8 cellular contexts compared by ENCODE assay signal in the genomic region with DNA sequence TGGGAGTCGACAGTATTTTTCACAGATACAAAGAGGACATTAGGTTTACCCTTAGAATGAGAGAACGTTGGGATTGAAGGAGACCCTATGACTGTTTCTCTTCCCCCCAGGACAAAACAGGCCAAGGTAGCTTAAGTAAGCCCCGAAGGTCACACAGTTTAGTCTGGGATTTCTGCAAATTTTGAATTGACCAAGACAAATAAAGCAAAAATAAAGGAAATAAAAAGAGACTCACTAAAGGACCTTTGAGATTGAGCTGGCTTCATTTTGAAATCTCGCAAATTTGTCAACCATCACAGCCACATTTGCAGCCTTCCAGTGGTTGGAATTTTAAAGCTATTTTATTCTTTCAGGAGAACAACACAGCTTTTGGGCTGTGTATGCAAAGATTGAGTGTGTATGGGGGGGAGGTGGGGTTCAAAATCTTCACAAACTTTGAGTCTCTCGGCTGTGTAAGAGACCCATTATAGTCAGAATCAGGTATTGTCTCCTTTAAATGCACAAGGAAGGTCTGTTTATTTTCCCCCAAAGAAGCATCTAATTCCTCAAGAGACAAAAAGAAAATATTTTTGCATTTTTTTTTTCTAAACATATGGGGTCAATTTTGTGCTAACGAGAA. TPM values are rescaled to one million over a fixed set of nuclear protein-coding genes. Genes with fewer than 3 reads are reported as not detected.
DNase-seq lines count a peak whose midpoint lies in the region; ATAC-seq, FAIRE-seq and TF ChIP-seq lines count a peak whose summit lies in the region.

No MANE protein-coding gene starts in this region.

- H3K4me3 ChIP-seq in Caco-2 (ENCODE audit: low read depth, low read length), result no peak overlapping the region

- peaks cover 6% of the 10 kb centered on the region for H3K4me1 ChIP-seq in Caco-2

- H3K27me3 Mint-ChIP-seq in Caco-2 (ENCODE audit: insufficient read depth, unreplicated experiment) (no peaks in the 10 kb centered on the region), IgD-negative memory B cell (peaks cover 18% of the 10 kb centered on the region), neural crest cell (ENCODE audit: low read depth) (peaks cover 28% of the 10 kb centered on the region)
- H3K27me3 Mint-ChIP-seq in central memory CD8-positive, alpha-beta T cell, result no peaks in the 10 kb centered on the region

- H3K4me1 Mint-ChIP-seq in Caco-2 (ENCODE audit: low read depth, unreplicated experiment) (peaks cover 16% of the 10 kb centered on the region), IgD-negative memory B cell (peaks cover 37 to 61% (median 52%) of the 10 kb centered on the region in 3 donors), neural crest cell (peaks cover 50% of the 10 kb centered on the region)
- H3K4me1 Mint-ChIP-seq in central memory CD8-positive, alpha-beta T cell, result peaks cover 42% of the 10 kb centered on the region

- H3K9me3 ChIP-seq in Caco-2, result no peaks in the 10 kb centered on the region

- intact Hi-C loops in Caco-2 (cut with micrococcal nuclease; ENCODE audit: unreplicated experiment), result loop anchor here (10.0 kb wide), 3 partner anchors 116 to 356 kb away; no protein-coding TSS in a partner anchor

- CTCF ChIA-PET in Caco-2 (lab: Charles Lee), result no interaction called here

- ATAC-seq in central memory CD8-positive, alpha-beta T cell (replicated peaks; ENCODE audit: extremely low read depth, poor library complexity, severe bottlenecking), result no peak
- no peak for ATAC-seq in GM18517 (IDR thresholded peaks at IDR 0.05; ENCODE audit: unreplicated experiment)
- no peak for ATAC-seq in GM21447 (IDR thresholded peaks at IDR 0.05; ENCODE audit: unreplicated experiment)

- no peaks in the 10 kb centered on the region for H3K27me3 ChIP-seq in Caco-2 (replicated peaks; ENCODE audit: control insufficient read depth, insufficient read depth, low read length)

- DNase-seq in Caco-2, result no peak
- DNase-seq in central memory CD8-positive, alpha-beta T cell (ENCODE audit: low spot score in 2 of 2), result no peak
- DNase-seq in neural crest cell (ENCODE audit: low read depth, low spot score), result no peak
- no peak for DNase-seq in urothelium cell line (ENCODE audit: low spot score)
- DNase-seq in stimulated activated CD4-positive, alpha-beta T cell treated with anti-CD3 and anti-CD28 coated beads, Interleukin-4, amount 100 ng/mL, for 4 hours, result no peak

- H3K27ac Mint-ChIP-seq in Caco-2 (ENCODE audit: unreplicated experiment) (peak overlapping the region; percentile 51), IgD-negative memory B cell (peak overlapping the region; percentile 96 to 98 (median 97)), neural crest cell (ENCODE audit: unreplicated experiment) (peak overlapping the region; percentile 14)
- peak overlapping the region; percentile 99 for H3K27ac Mint-ChIP-seq in central memory CD8-positive, alpha-beta T cell (ENCODE audit: low read depth)

- H3K36me3 ChIP-seq in Caco-2 (ENCODE audit: control insufficient read depth, insufficient read depth, low read length), result no peaks in the 10 kb centered on the region

- FAIRE-seq in urothelium cell line (lab: Jason Lieb, UNC), result no peak

- H3K36me3 Mint-ChIP-seq in Caco-2 (ENCODE audit: insufficient read depth, unreplicated experiment) (peaks cover 42% of the 10 kb centered on the region), IgD-negative memory B cell (peaks cover 16% of the 10 kb centered on the region), neural crest cell (ENCODE audit: low read depth) (peaks cover 25% of the 10 kb centered on the region)
- H3K36me3 Mint-ChIP-seq in central memory CD8-positive, alpha-beta T cell (ENCODE audit: insufficient read depth), result peaks cover 50% of the 10 kb centered on the region

- H3K4me3 Mint-ChIP-seq in Caco-2 (ENCODE audit: unreplicated experiment), result no peak overlapping the region
- peak overlapping the region; percentile 97 to 98 (median 98) for H3K4me3 Mint-ChIP-seq in IgD-negative memory B cell
- H3K4me3 Mint-ChIP-seq in central memory CD8-positive, alpha-beta T cell, result peak overlapping the region; percentile 92
- peak overlapping the region; percentile 95 for H3K4me3 Mint-ChIP-seq in neural crest cell

- H3K9me3 Mint-ChIP-seq in Caco-2 (ENCODE audit: unreplicated experiment) (no peaks in the 10 kb centered on the region), IgD-negative memory B cell (peaks cover 0 to 6% (median 1%) of the 10 kb centered on the region in 3 donors), neural crest cell (peaks cover 7% of the 10 kb centered on the region)
- no peaks in the 10 kb centered on the region for H3K9me3 Mint-ChIP-seq in central memory CD8-positive, alpha-beta T cell

- TF ChIP-seq CTCF in Caco-2 (IDR thresholded peaks at IDR 0.05; ENCODE audit: insufficient read depth in 1 of 2, low read depth in 1 of 2, low read length in 1 of 2, severe bottlenecking in 1 of 2, unreplicated experiment in 1 of 2) (no peak), neural crest cell (conservative IDR thresholded peaks at IDR 0.05) (no peak)

- no TSS peak for BruUV-seq in Caco-2 (replicated peaks; lab: Mats Ljungman, UMichigan)

- POLR2A ChIA-PET in Caco-2 (lab: Charles Lee), result interaction anchor here (0.5 kb wide), 1 partner anchor 197 kb away, joined by 3 read pairs; no protein-coding TSS in a partner anchor

RNA-seq across cellular contexts. Expression of gene TMSB4X, which starts 4.2 kb away (rescaled TPM):
- total RNA-seq in Caco-2 (2022), result 1,007 and 1,095 TPM in 2 replicates
- 19,114 TPM for polyA plus RNA-seq in IgD-negative memory B cell
- 2,548 and 2,664 TPM in 2 replicates for total RNA-seq in neural crest cell

Comparison
In these comparisons a context has a peak if more than half of its experiments do, and no peak if none do; other contexts are left out.
1. H3K27ac Mint-ChIP-seq: peak in every context shown above with its lines; median percentile 99 in central memory CD8-positive, alpha-beta T cell; 97 in IgD-negative memory B cell; 51 in Caco-2; 14 in neural crest cell.